Comparison of ENCODE assay signal across 8 cellular contexts in the genomic region with DNA sequence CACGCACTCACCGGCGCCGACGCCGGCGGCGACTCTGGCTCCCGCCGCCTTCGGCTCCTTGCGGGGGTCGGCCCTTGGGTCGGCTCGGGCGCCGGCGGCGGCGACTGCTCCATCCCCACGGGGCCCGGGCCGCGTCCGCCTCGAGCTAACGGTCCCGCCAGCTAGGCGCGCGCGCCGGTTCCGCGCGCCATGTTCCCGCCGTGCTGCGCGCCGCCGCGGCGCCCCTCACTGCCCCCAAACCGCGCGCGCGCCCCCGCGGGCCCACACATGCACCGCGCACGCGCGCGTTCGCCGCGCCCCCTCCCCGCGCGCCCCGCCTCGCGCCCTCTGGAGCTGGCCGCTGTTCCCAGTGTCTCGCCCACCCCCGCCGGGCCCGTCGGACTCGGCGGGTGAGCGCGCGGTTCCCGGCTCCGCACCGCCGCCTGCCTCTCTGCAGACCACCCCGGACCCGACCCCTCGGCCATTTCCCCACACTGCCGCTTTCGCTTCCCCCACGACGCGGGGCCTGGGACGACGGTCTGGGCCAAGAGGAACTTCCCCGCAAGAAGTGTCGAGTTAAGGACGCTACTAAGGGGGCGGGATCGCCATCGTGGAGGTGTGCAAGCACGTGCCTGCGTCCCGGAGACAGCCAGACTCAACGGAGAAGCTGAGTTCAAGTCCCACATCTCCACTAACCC. TPM values are rescaled to one million over a fixed set of nuclear protein-coding genes. Genes with fewer than 3 reads are reported as not detected.
A peak's percentile ranks its signal among the peaks of the same experiment; 100 is the strongest.
DNase-seq lines count a peak whose midpoint lies in the region; ATAC-seq lines count a peak whose summit lies in the region.
"Not testable (repeated sequence)": the region's sequence is repeated elsewhere in the genome, so short reads cannot be mapped to it uniquely, and the experiment has no call there.

A gene (minus strand): TSS at position 230 of the 677 bp plus-strand sequence. CDS start 117 bp downstream, at position 113.

- H3K27ac Mint-ChIP-seq in CD4-positive, CD25-positive, alpha-beta regulatory T cell: peak within 1 kb of the TSS in 1 of 3 donors; percentile 74
- H3K27ac Mint-ChIP-seq in activated CD4-positive, alpha-beta T cell treated with anti-CD3 and anti-CD28 coated beads, Interleukin-2, amount 10 ng/mL, durations not matched to agents 7 days and 5 days: not testable (repeated sequence)

- H3K4me3 Mint-ChIP-seq in CD4-positive, CD25-positive, alpha-beta regulatory T cell: peak within 1 kb of the TSS; percentile 84 to 93 (median 86)
- peak within 1 kb of the TSS; percentile 55 for H3K4me3 Mint-ChIP-seq in activated CD4-positive, alpha-beta T cell treated with anti-CD3 and anti-CD28 coated beads, Interleukin-2, amount 10 ng/mL, durations not matched to agents 7 days and 5 days

- peaks cover 0 to 18% (median 8%) of the 10 kb centered on the region in 4 donors for H3K4me1 Mint-ChIP-seq in CD4-positive, CD25-positive, alpha-beta regulatory T cell
- peaks cover 14% of the 10 kb centered on the region for H3K4me1 Mint-ChIP-seq in activated CD4-positive, alpha-beta T cell treated with anti-CD3 and anti-CD28 coated beads, Interleukin-2, amount 10 ng/mL, durations not matched to agents 7 days and 5 days

- CTCF ChIA-PET in activated CD4-positive, alpha-beta T cell treated with anti-CD3 and anti-CD28 coated beads, Interleukin-2, amount 10 ng/mL, durations not matched to agents 7 days and 5 days (lab: Charles Lee): not testable (repeated sequence)

- not testable (repeated sequence) for H3K36me3 Mint-ChIP-seq in CD4-positive, CD25-positive, alpha-beta regulatory T cell; activated CD4-positive, alpha-beta T cell treated with anti-CD3 and anti-CD28 coated beads, Interleukin-2, amount 10 ng/mL, durations not matched to agents 7 days and 5 days (ENCODE audit: low read depth)

- peak in 2 of 3 donors; percentile 4 to 15 for DNase-seq in CD4-positive, CD25-positive, alpha-beta regulatory T cell
- DNase-seq in HK-2 (ENCODE audit: unreplicated experiment) (peak; percentile 71), NCI-H446 (lab: John Stamatoyannopoulos, UW) (peak; percentile 76 to 90), left cardiac atrium (peak; percentile 89), myocyte (ENCODE audit: low read depth) (peak; percentile 79)
- DNase-seq in activated CD4-positive, alpha-beta T cell treated with anti-CD3 and anti-CD28 coated beads, Interleukin-2, amount 10 ng/mL, durations not matched to agents 7 days and 5 days: not testable (repeated sequence)
- peak; percentile 7 for DNase-seq in central memory CD4-positive, alpha-beta T cell
- peak; percentile 28 for DNase-seq in stimulated activated CD8-positive, alpha-beta memory T cell treated with anti-CD3 and anti-CD28 coated beads, Interleukin-4, amount 100 ng/mL, for 24 hours (ENCODE audit: low read depth)

- H3K9me3 ChIP-seq in CD4-positive, CD25-positive, alpha-beta regulatory T cell (ENCODE audit: control insufficient read depth in 2 of 2, low read length in 2 of 2): not testable (repeated sequence)

- not testable (repeated sequence) for H3K4me3 ChIP-seq in CD4-positive, CD25-positive, alpha-beta regulatory T cell (ENCODE audit: low read depth, low read length)

- H3K27me3 ChIP-seq in CD4-positive, CD25-positive, alpha-beta regulatory T cell (ENCODE audit: control insufficient read depth, insufficient read depth, low read length): peaks cover 20% of the 10 kb centered on the region

- not testable (repeated sequence) for H3K9me3 Mint-ChIP-seq in CD4-positive, CD25-positive, alpha-beta regulatory T cell; activated CD4-positive, alpha-beta T cell treated with anti-CD3 and anti-CD28 coated beads, Interleukin-2, amount 10 ng/mL, durations not matched to agents 7 days and 5 days

- peaks cover 12% of the 10 kb centered on the region for H3K4me1 ChIP-seq in CD4-positive, CD25-positive, alpha-beta regulatory T cell (ENCODE audit: control insufficient read depth, insufficient read depth, low read length, poor library complexity, severe bottlenecking)

- H3K27ac ChIP-seq in CD4-positive, CD25-positive, alpha-beta regulatory T cell (ENCODE audit: insufficient read depth, low read length, poor library complexity, severe bottlenecking): not testable (repeated sequence)

- H3K27me3 Mint-ChIP-seq in CD4-positive, CD25-positive, alpha-beta regulatory T cell: peaks cover 61% of the 10 kb centered on the region
- H3K27me3 Mint-ChIP-seq in activated CD4-positive, alpha-beta T cell treated with anti-CD3 and anti-CD28 coated beads, Interleukin-2, amount 10 ng/mL, durations not matched to agents 7 days and 5 days: peaks cover 78% of the 10 kb centered on the region

- not testable (repeated sequence) for H3K36me3 ChIP-seq in CD4-positive, CD25-positive, alpha-beta regulatory T cell (ENCODE audit: control insufficient read depth, insufficient read depth, low read length)

- POLR2A ChIA-PET in activated CD4-positive, alpha-beta T cell treated with anti-CD3 and anti-CD28 coated beads, Interleukin-2, amount 10 ng/mL, durations not matched to agents 7 days and 5 days (lab: Charles Lee): not testable (repeated sequence)

- intact Hi-C loops in left cardiac atrium (cut with DNase I): not testable (repeated sequence)

- ATAC-seq in CD4-positive, CD25-positive, alpha-beta regulatory T cell (ENCODE audit: low read depth in 2 of 2): not testable (repeated sequence)
- peak; percentile 53 to 79 for ATAC-seq in left cardiac atrium

RNA-seq across cellular contexts. Expression of the gene that starts here (rescaled TPM):
- 2.7 TPM for total RNA-seq in CD4-positive, CD25-positive, alpha-beta regulatory T cell
- under 1 TPM in 3 of 4 donors, not detected in 1; 0.02 to 0.42 (median 0.14) TPM for polyA plus RNA-seq in CD4-positive, CD25-positive, alpha-beta regulatory T cell
- total RNA-seq in activated CD4-positive, alpha-beta T cell treated with anti-CD3 and anti-CD28 coated beads, Interleukin-2, amount 10 ng/mL, durations not matched to agents 7 days and 5 days: 1 to 10 TPM in 1 of 2 experiments, under 1 TPM in 1; 0.74 to 1.2 TPM
- total RNA-seq in left cardiac atrium (10 to 100 TPM; 15.0 to 18.2 TPM), myocyte (3.2 and 5.9 TPM in 2 replicates)
- 7.4 TPM for polyA plus RNA-seq in myocyte (2012)
